ENCODE assay signal across 15 cellular contexts in the genomic region with DNA sequence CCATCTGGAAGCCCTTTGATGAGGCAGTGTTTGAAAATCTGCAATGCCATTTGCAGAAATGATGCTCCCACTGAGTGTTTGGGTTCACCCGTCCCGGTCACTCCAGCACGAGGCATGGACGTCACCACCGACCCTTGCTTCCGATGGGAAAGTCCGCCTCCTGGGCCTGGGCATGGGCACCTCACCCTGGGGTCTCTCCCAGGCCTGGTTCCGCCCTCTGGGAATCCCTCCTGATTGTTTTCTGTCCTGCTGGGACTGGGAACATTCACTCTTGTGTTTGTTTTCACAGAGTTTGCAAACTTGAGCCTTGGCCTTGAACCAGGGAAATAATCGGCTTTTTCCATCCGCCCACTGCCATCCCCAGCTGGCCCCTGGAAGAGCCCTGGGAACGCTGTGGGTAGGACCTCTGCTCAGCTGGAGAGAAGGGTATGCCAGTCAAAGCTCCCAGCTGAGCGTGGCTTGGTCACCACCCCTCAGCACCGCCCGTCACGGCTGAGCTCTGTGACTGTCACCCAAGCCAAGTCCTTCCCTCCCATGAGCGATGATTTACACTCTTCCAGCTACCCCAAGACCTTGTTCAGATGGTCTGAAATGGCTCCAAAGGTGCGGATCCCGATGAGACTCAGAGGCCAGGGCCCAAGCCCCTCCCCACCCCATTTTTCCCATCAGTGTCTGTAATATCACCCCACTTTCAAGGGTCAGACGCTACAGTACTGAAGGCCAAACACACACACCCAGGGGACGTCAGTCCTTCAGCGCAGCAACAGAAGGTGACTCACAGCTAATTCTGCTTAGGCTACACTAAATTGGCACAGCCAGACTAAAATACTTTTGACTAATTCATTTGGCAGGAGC. TPM values are rescaled to one million over a fixed set of nuclear protein-coding genes. Genes with fewer than 3 reads are reported as not detected.
A peak's percentile ranks its signal among the peaks of the same experiment; 100 is the strongest.
DNase-seq lines count a peak whose midpoint lies in the region; ATAC-seq, FAIRE-seq and TF ChIP-seq lines count a peak whose summit lies in the region.
"Had no signal": no experiment of that assay in that cellular context is flagged by ENCODE, and none has a peak within 500 bp of the region (broad histone marks: within the 10 kb centered on the region; RNA-seq: fewer than 3 reads in every experiment).

No MANE protein-coding gene starts in this region.

- H3K79me2 ChIP-seq in GM23248 (ENCODE audit: insufficient read depth) (no peaks in the 10 kb centered on the region), keratinocyte (ENCODE audit: control insufficient read depth, insufficient read depth, low read length) (no peaks in the 10 kb centered on the region)

- DNase-seq in GM23248 (peak; percentile 59), colonic mucosa (peak; percentile 23), keratinocyte (ENCODE audit: low read depth, low spot score) (no peak), gastrocnemius medialis (peak in 1 of 2 donors; percentile 35), cerebellar nuclear complex (lab: John Stamatoyannopoulos, UW) (no peak), NCI-H345 (lab: John Stamatoyannopoulos, UW) (no peak), glomerular visceral epithelial cell (ENCODE audit: extremely low spot score) (no peak)
- no peak for DNase-seq in activated CD8-positive, alpha-beta memory T cell treated with anti-CD3 and anti-CD28 coated beads, Interleukin-2, amount 50 U/mL, for 48 hours
- DNase-seq: ACHN; activated CD4-positive, alpha-beta T cell treated with anti-CD3 and anti-CD28 coated beads, Interleukin-2, amount 10 ng/mL, durations not matched to agents 24 days and 14 days; NCI-H1105; NCI-H524 treated with DMSO at 0.1 percent for 48 hours; T-helper 2 cell had no signal

- 4 to 5% methylated on average over 21 of the region's 21 CpGs for WGBS in GM23248 (ENCODE audit: low coverage in 1 of 2, low lambda C conversion rate in 2 of 2, missing lambda C conversion rate in 2 of 2), 2 experiments

- 0 out of 2 replicates have a peak overlapping the region, but pooled peaks have one; percentile 12 for H3K27ac ChIP-seq in GM23248
- H3K27ac ChIP-seq in colonic mucosa, result no peak overlapping the region
- H3K27ac ChIP-seq in keratinocyte (ENCODE audit: control insufficient read depth, insufficient read depth, low read length), result peak overlapping the region; percentile 10
- H3K27ac ChIP-seq in gastrocnemius medialis, result peak overlapping the region; percentile 56 to 65 (median 59)
- H3K27ac ChIP-seq: cardiac muscle cell had no signal

- TF ChIP-seq CTCF in colonic mucosa (IDR thresholded peaks at IDR 0.05) (no peak), keratinocyte (optimal IDR thresholded peaks at IDR 0.05 in 1 of 3, IDR thresholded peaks at IDR 0.05 in 1 of 3, conservative IDR thresholded peaks at IDR 0.05 in 1 of 3; ENCODE audit: extremely low read depth in 1 of 3, insufficient read depth in 2 of 3, low read length in 3 of 3) (no peak), gastrocnemius medialis (IDR thresholded peaks at IDR 0.05 in 4 of 5, conservative IDR thresholded peaks at IDR 0.05 in 1 of 5) (no peak)

- no peaks in the 10 kb centered on the region for H3K9me2 ChIP-seq in GM23248 (ENCODE audit: insufficient read depth)

- FAIRE-seq in keratinocyte (lab: Jason Lieb, UNC), result peak; percentile 74

- in situ Hi-C loops in GM23248 (cut with MboI) (no loop called here), gastrocnemius medialis (cut with MboI; ENCODE audit: low sequenced_read_pairs in 4 of 4) (no loop called here)

- H3K4me1 ChIP-seq in GM23248 (ENCODE audit: insufficient read depth) (no peaks in the 10 kb centered on the region), colonic mucosa (no peaks in the 10 kb centered on the region), keratinocyte (ENCODE audit: control insufficient read depth, extremely low read depth, insufficient read depth, low read length) (peaks cover 40% of the 10 kb centered on the region), gastrocnemius medialis (no peaks in the 10 kb centered on the region)

- dilution Hi-C loops in keratinocyte (cut with MboI; ENCODE audit: extremely low pct_ligation_motif_present, low sequenced_read_pairs), result no loop called here

- no peaks in the 10 kb centered on the region for H3F3A ChIP-seq in GM23248 (ENCODE audit: insufficient read depth)

- H2AFZ ChIP-seq in GM23248, result no peak overlapping the region
- no peak overlapping the region for H2AFZ ChIP-seq in keratinocyte (ENCODE audit: control insufficient read depth, low read length)

- H4K20me1 ChIP-seq in GM23248 (ENCODE audit: insufficient read depth), result no peaks in the 10 kb centered on the region
- H4K20me1 ChIP-seq in keratinocyte (ENCODE audit: control insufficient read depth, extremely low read depth, insufficient read depth, low read length), result no peaks in the 10 kb centered on the region

- no peaks in the 10 kb centered on the region for H3K9me1 ChIP-seq in keratinocyte (ENCODE audit: control insufficient read depth, extremely low read depth, insufficient read depth, low read length)

- H3K9ac ChIP-seq in GM23248, result no peak overlapping the region
- H3K9ac ChIP-seq in colonic mucosa (ENCODE audit: low read depth in 2 of 2, low read length in 2 of 2), result no peak overlapping the region
- peak overlapping the region; percentile 2 for H3K9ac ChIP-seq in keratinocyte (ENCODE audit: control insufficient read depth, extremely low read depth, insufficient read depth, low read length)

- H3K4me2 ChIP-seq in GM23248 (ENCODE audit: unreplicated experiment) (no peak overlapping the region), keratinocyte (ENCODE audit: control insufficient read depth, extremely low read depth, insufficient read depth, low read depth, low read length) (no peak overlapping the region)

- H3K4me3 ChIP-seq in GM23248 (no peak overlapping the region), colonic mucosa (no peak overlapping the region), keratinocyte (ENCODE audit: control insufficient read depth in 2 of 3, extremely low read depth in 1 of 3, insufficient read depth in 2 of 3, low read depth in 1 of 3, low read length in 3 of 3) (no peak overlapping the region), gastrocnemius medialis (no peak overlapping the region)
- H3K4me3 ChIP-seq: cardiac muscle cell had no signal

- peak; percentile 67 to 75 for ATAC-seq in gastrocnemius medialis

- no peak for TF ChIP-seq POLR2A in gastrocnemius medialis (IDR thresholded peaks at IDR 0.05)

- H3K36me3 ChIP-seq in GM23248 (ENCODE audit: low read depth) (no peaks in the 10 kb centered on the region), colonic mucosa (no peaks in the 10 kb centered on the region), keratinocyte (ENCODE audit: control insufficient read depth in 2 of 2, extremely low read depth in 1 of 2, insufficient read depth in 2 of 2, low read length in 2 of 2) (no peaks in the 10 kb centered on the region), gastrocnemius medialis (no peaks in the 10 kb centered on the region)
- H3K36me3 ChIP-seq: cardiac muscle cell had no signal

- H3K27me3 ChIP-seq in GM23248 (replicated peaks; ENCODE audit: insufficient read depth) (no peaks in the 10 kb centered on the region), colonic mucosa (no peaks in the 10 kb centered on the region), keratinocyte (ENCODE audit: control insufficient read depth, extremely low read depth, insufficient read depth, low read length) (no peaks in the 10 kb centered on the region), gastrocnemius medialis (peaks cover 0 to 2% (median 0%) of the 10 kb centered on the region in 3 donors)

- H3K9me3 ChIP-seq in GM23248 (ENCODE audit: low read depth), result no peaks in the 10 kb centered on the region
- H3K9me3 ChIP-seq in colonic mucosa, result no peaks in the 10 kb centered on the region
- H3K9me3 ChIP-seq in keratinocyte (ENCODE audit: control insufficient read depth, low read depth, low read length), result no peaks in the 10 kb centered on the region
- H3K9me3 ChIP-seq in gastrocnemius medialis, result no peaks in the 10 kb centered on the region

- intact Hi-C loops in colonic mucosa (cut with DNase I) (no loop called here), gastrocnemius medialis (cut with DNase I; ENCODE audit: low total_unique reads) (loop anchor here (5.0 to 10.0 kb wide), 2 partner anchors 34 to 57 kb away; partner anchors contain the start of gene FZD10)

RNA-seq across cellular contexts. Expression of gene FZD10, which starts 34.1 kb away (rescaled TPM):
- total RNA-seq in GM23248 (2014; rRNA removed; shearing (Covaris generic)), result not detected in 2 replicates
- polyA plus RNA-seq in GM23248 (2016; fragmentation: Nextera tagmentation; extraction: Ambion mirVana) (not detected in 2 replicates), keratinocyte (0.55 to 1.9 TPM (median 0.67 TPM) in 3 replicates)
- total RNA-seq in colonic mucosa (under 1 TPM; 0.21 to 0.27 TPM), gastrocnemius medialis (1 to 10 TPM in 2 of 4 donors, under 1 TPM in 1, not detected in 1; 0.15 to 2.3 (median 1.1) TPM)
- polyA plus RNA-seq in keratinocyte (2011; ENCODE audit: low read depth), result 0.91 TPM
- polyA plus RNA-seq in keratinocyte (2011; cell fraction: cytosol; rRNA removed), result 0.29 and 0.48 TPM in 2 replicates
- 1.1 TPM in 2 replicates for polyA plus RNA-seq in keratinocyte (2011; cell fraction: nucleus; rRNA removed)
- 2.0 and 2.3 TPM in 2 replicates for polyA plus RNA-seq in keratinocyte (2012; ENCODE audit: low replicate concordance)
- polyA minus RNA-seq in keratinocyte, result 1.1 to 1.4 TPM (median 1.3 TPM) in 3 replicates
- polyA minus RNA-seq in keratinocyte (2011; cell fraction: cytosol; rRNA and poly(A)+ RNA removed), result 2.9 TPM
- polyA minus RNA-seq in keratinocyte (2011; cell fraction: nucleus; rRNA and poly(A)+ RNA removed), result 1.5 and 2.3 TPM in 2 replicates
- total RNA-seq: activated CD4-positive, alpha-beta T cell treated with anti-CD3 and anti-CD28 coated beads, Interleukin-2, amount 10 ng/mL, durations not matched to agents 24 days and 14 days; activated T-helper 1 cell treated with anti-CD3 and anti-CD28 coated beads, Interleukin-12 subunit alpha, Interleukin-12 subunit beta, Interleukin-2, Interleukin-4 antibody, amounts not matched to agents 30 ng/mL and 10 ng/mL and 1 ng/mL, durations not matched to agents 14 hours and 24 hours and 36 hours had no signal
- polyA plus RNA-seq: cardiac muscle cell had no signal

Comparison
In these comparisons a context has a peak if more than half of its experiments do, and no peak if none do; other contexts are left out.
1. DNase-seq: peak in GM23248 (single experiment) and colonic mucosa (single experiment); none in keratinocyte (single experiment), cerebellar nuclear complex (0 of 2), NCI-H345 (single experiment), activated CD8-positive, alpha-beta memory T cell treated with anti-CD3 and anti-CD28 coated beads, Interleukin-2, amount 50 U/mL, for 48 hours (single experiment) and glomerular visceral epithelial cell (single experiment).